ENCODE assay signal across 8 cellular contexts in the genomic region with DNA sequence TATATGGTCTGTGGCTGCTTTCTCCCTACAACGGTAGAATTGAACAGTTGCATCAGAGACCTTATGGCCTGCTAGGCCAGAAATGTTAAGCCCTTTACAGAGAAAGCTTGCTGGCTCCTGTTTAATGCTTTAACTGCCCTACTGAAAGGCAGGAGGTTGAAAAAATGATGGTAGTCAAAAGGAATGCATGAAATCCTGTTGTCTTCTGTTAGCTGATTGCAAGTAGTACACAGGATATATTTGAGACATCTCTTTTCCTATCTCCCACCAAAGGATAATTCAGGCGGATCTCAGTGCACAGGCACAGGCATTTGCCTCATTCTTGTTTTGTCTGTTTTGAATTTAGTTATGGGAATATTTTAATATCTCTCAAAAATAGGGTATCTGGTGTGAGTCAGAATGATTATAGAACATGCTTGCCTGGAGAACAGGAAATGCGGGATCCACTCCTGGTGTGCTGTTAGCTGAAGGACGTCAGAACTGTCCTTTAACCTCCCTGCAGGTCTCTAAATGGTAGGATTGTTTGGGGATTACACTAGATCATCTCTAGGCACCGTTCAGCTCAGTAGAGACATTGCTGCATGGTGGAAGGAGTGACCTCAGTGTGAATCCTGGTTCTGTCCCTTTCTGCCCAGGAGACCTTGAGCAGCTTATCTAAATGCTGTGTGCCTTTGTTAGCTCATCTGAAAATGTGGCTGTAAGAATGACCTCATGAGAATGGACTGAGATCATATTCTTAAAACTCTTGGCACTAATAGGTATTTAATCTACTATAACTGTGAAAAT. TPM values are rescaled to one million over a fixed set of nuclear protein-coding genes. Genes with fewer than 3 reads are reported as not detected.
DNase-seq lines count a peak whose midpoint lies in the region; ATAC-seq, FAIRE-seq and TF ChIP-seq lines count a peak whose summit lies in the region.

No MANE protein-coding gene starts in this region.

- no peak overlapping the region for H3K27ac ChIP-seq in CD8-positive, alpha-beta memory T cell (ENCODE audit: low read depth, low read length)

- H3K27ac Mint-ChIP-seq in CD8-positive, alpha-beta memory T cell = peak overlapping the region in 7 of 8 donors; percentile 27 to 91 (median 63)
- peak overlapping the region; percentile 89 for H3K27ac Mint-ChIP-seq in endothelial cell (ENCODE audit: unreplicated experiment)
- peak overlapping the region; percentile 57 to 93 (median 84) for H3K27ac Mint-ChIP-seq in naive thymus-derived CD8-positive, alpha-beta T cell

- ATAC-seq in naive thymus-derived CD8-positive, alpha-beta T cell = no peak
- no peak for ATAC-seq in HG03439 (IDR thresholded peaks at IDR 0.05; ENCODE audit: unreplicated experiment)

- DNase-seq in CD8-positive, alpha-beta memory T cell = no peak
- peak; percentile 46 for DNase-seq in NCI-H460 (ENCODE audit: extremely low read depth, low read depth)
- DNase-seq in endothelial cell (ENCODE audit: low spot score) = no peak
- DNase-seq in naive thymus-derived CD8-positive, alpha-beta T cell = no peak
- no peak for DNase-seq in stimulated activated CD8-positive, alpha-beta memory T cell treated with anti-CD3 and anti-CD28 coated beads, Interleukin-4, amount 100 ng/mL, for 48 hours
- DNase-seq in GM12892 (ENCODE audit: insufficient read length) = no peak
- no peak for DNase-seq in Ammon's horn (ENCODE audit: low spot score)

- CTCF ChIA-PET in CD8-positive, alpha-beta memory T cell (lab: Charles Lee) = interaction anchor here (0.7 to 6.4 kb wide), 4 partner anchors 7 to 140 kb away, joined by 3 to 34 read pairs (median 4); no protein-coding TSS in a partner anchor

- H3K27me3 ChIP-seq in CD8-positive, alpha-beta memory T cell (ENCODE audit: insufficient read depth, low read length, poor library complexity, severe bottlenecking) = no peaks in the 10 kb centered on the region

- H3K4me3 Mint-ChIP-seq in CD8-positive, alpha-beta memory T cell = peak overlapping the region in 4 of 7 donors; percentile 7 to 28 (median 22)
- no peak overlapping the region for H3K4me3 Mint-ChIP-seq in endothelial cell (ENCODE audit: unreplicated experiment)
- peak overlapping the region in 8 of 10 donors; percentile 20 to 67 (median 54) for H3K4me3 Mint-ChIP-seq in naive thymus-derived CD8-positive, alpha-beta T cell

- H3K36me3 ChIP-seq in CD8-positive, alpha-beta memory T cell (ENCODE audit: insufficient read depth, low read length) = no peaks in the 10 kb centered on the region

- TF ChIP-seq CTCF in endothelial cell (IDR thresholded peaks at IDR 0.05; ENCODE audit: unreplicated experiment) = no peak

- no peaks in the 10 kb centered on the region for H3K9me3 Mint-ChIP-seq in CD8-positive, alpha-beta memory T cell
- H3K9me3 Mint-ChIP-seq in endothelial cell (ENCODE audit: unreplicated experiment) = no peaks in the 10 kb centered on the region
- H3K9me3 Mint-ChIP-seq in naive thymus-derived CD8-positive, alpha-beta T cell = no peaks in the 10 kb centered on the region

- H3K9me3 ChIP-seq in CD8-positive, alpha-beta memory T cell (ENCODE audit: low read length) = no peaks in the 10 kb centered on the region

- no peak for TF ChIP-seq POLR2A in GM12892 (IDR thresholded peaks at IDR 0.05; ENCODE audit: low read depth, low read length)

- H3K27me3 Mint-ChIP-seq in CD8-positive, alpha-beta memory T cell = no peaks in the 10 kb centered on the region
- peaks cover 7% of the 10 kb centered on the region for H3K27me3 Mint-ChIP-seq in endothelial cell (ENCODE audit: unreplicated experiment)
- no peaks in the 10 kb centered on the region for H3K27me3 Mint-ChIP-seq in naive thymus-derived CD8-positive, alpha-beta T cell

- no peak for FAIRE-seq in GM12892 (lab: Jason Lieb, UNC)

- POLR2A ChIA-PET in CD8-positive, alpha-beta memory T cell (lab: Charles Lee) = interaction anchor here (1.4 to 1.5 kb wide), 2 partner anchors 39 to 50 kb away, joined by 4 read pairs; partner anchors contain the start of gene PACS1
- POLR2A ChIA-PET in naive thymus-derived CD8-positive, alpha-beta T cell (lab: Charles Lee) = interaction anchor here (0.6 to 7.3 kb wide), 7 partner anchors 7 to 675 kb away, joined by 3 to 89 read pairs (median 4); partner anchors contain the start of gene PACS1

- H3K36me3 Mint-ChIP-seq in CD8-positive, alpha-beta memory T cell = peaks cover 0 to 2% (median 1%) of the 10 kb centered on the region in 3 donors
- H3K36me3 Mint-ChIP-seq in endothelial cell (ENCODE audit: low read depth, unreplicated experiment) = peaks cover 4% of the 10 kb centered on the region
- H3K36me3 Mint-ChIP-seq in naive thymus-derived CD8-positive, alpha-beta T cell = peaks cover 0 to 4% (median 0%) of the 10 kb centered on the region in 3 donors

- H3K4me1 ChIP-seq in CD8-positive, alpha-beta memory T cell (ENCODE audit: insufficient read depth, low read length) = peaks cover 84% of the 10 kb centered on the region

- H3K4me3 ChIP-seq in CD8-positive, alpha-beta memory T cell (ENCODE audit: low read length) = no peak overlapping the region

- H3K4me1 Mint-ChIP-seq in CD8-positive, alpha-beta memory T cell = peaks cover 84 to 94% (median 94%) of the 10 kb centered on the region in 3 donors
- peaks cover 33% of the 10 kb centered on the region for H3K4me1 Mint-ChIP-seq in endothelial cell (ENCODE audit: unreplicated experiment)
- peaks cover 55 to 90% (median 89%) of the 10 kb centered on the region in 4 donors for H3K4me1 Mint-ChIP-seq in naive thymus-derived CD8-positive, alpha-beta T cell

RNA-seq across cellular contexts. Expression of gene PACS1, which starts 49.5 kb away (rescaled TPM):
- 10 to 100 TPM; 73.3 to 77.4 TPM for total RNA-seq in CD8-positive, alpha-beta memory T cell
- 86.1 TPM for polyA plus RNA-seq in CD8-positive, alpha-beta memory T cell
- total RNA-seq in NCI-H460 (2014; rRNA removed; shearing (Covaris generic)) = 10.3 and 13.9 TPM in 2 replicates
- polyA plus RNA-seq in NCI-H460 (2014; cell fraction: nucleus; rRNA removed) = 6.6 and 17.7 TPM in 2 replicates
- total RNA-seq in endothelial cell (ENCODE audit: unreplicated experiment) = 114 TPM
- 100 to 1,000 TPM; 312 to 317 TPM for total RNA-seq in naive thymus-derived CD8-positive, alpha-beta T cell
- 10 to 100 TPM; 35.9 to 98.8 (median 49.9) TPM for polyA plus RNA-seq in naive thymus-derived CD8-positive, alpha-beta T cell
- 45.4 TPM for polyA plus RNA-seq in GM12892 (2012; ENCODE audit: missing spikeins)
